Comparison of ENCODE assay signal across 8 cellular contexts in genomic region chr11:64810271-64810890, GRCh38. TPM values are rescaled to one million over a fixed set of nuclear protein-coding genes. Genes with fewer than 3 reads are reported as not detected.
A peak's percentile ranks its signal among the peaks of the same experiment; 100 is the strongest.
DNase-seq lines count a peak whose midpoint lies in the region; ATAC-seq, FAIRE-seq and TF ChIP-seq lines count a peak whose summit lies in the region.

MEN1 (minus strand) TSS chr11:64810551; CDS start chr11:64810109, 442 bp downstream.

- 0% methylated on average over 43 to 46 of the region's 46 CpGs for WGBS in pancreas, 2 donors
- WGBS in thyroid gland, 2 donors, result 2% methylated on average over 13 to 23 of the region's 46 CpGs

- H3K36me3 Mint-ChIP-seq in activated naive CD8-positive, alpha-beta T cell treated with anti-CD3 and anti-CD28 coated beads, Interleukin-2, amount 50 U/mL, for 24 hours (ENCODE audit: low read depth), result peaks cover 6% of the 10 kb centered on the region

- H3K9me3 ChIP-seq in pancreas (no peaks in the 10 kb centered on the region), thyroid gland (no peaks in the 10 kb centered on the region)

- intact Hi-C loops in Right ventricle myocardium superior (cut with DNase I) (no loop called here), pancreas (cut with DNase I) (no loop called here), thyroid gland (cut with DNase I) (no loop called here)

- H3K27ac ChIP-seq in pancreas (peak within 1 kb of the TSS; percentile 15 to 68 (median 62)), thyroid gland (peak within 1 kb of the TSS in 2 of 3 donors; percentile 40 to 52)

- ATAC-seq in HG02642 (IDR thresholded peaks at IDR 0.05; ENCODE audit: poor library complexity, unreplicated experiment) (peak; percentile 76), Right ventricle myocardium superior (ENCODE audit: poor library complexity) (peak; percentile 99), pancreas (peak; percentile 95 to 98 (median 96))
- ATAC-seq in activated naive CD8-positive, alpha-beta T cell treated with anti-CD3 and anti-CD28 coated beads, Interleukin-2, amount 50 U/mL, for 24 hours, result peak; percentile 95

- H3K4me1 ChIP-seq in pancreas (peaks cover 6 to 24% (median 19%) of the 10 kb centered on the region in 3 donors), thyroid gland (peaks cover 6 to 8% of the 10 kb centered on the region in 2 donors)

- peak within 1 kb of the TSS; percentile 87 for H3K4me3 Mint-ChIP-seq in activated naive CD8-positive, alpha-beta T cell treated with anti-CD3 and anti-CD28 coated beads, Interleukin-2, amount 50 U/mL, for 24 hours

- peaks cover 0 to 3% (median 0%) of the 10 kb centered on the region in 3 donors for H3K36me3 ChIP-seq in pancreas
- H3K36me3 ChIP-seq in thyroid gland, result peaks cover under 1 to 13% of the 10 kb centered on the region in 2 donors

- no peaks in the 10 kb centered on the region for H3K27me3 Mint-ChIP-seq in activated naive CD8-positive, alpha-beta T cell treated with anti-CD3 and anti-CD28 coated beads, Interleukin-2, amount 50 U/mL, for 24 hours

- peak; percentile 78 for FAIRE-seq in pancreas (lab: Jason Lieb, UNC)

- peaks cover 19% of the 10 kb centered on the region for H3K4me1 Mint-ChIP-seq in activated naive CD8-positive, alpha-beta T cell treated with anti-CD3 and anti-CD28 coated beads, Interleukin-2, amount 50 U/mL, for 24 hours

- no peaks in the 10 kb centered on the region for H3K9me3 Mint-ChIP-seq in activated naive CD8-positive, alpha-beta T cell treated with anti-CD3 and anti-CD28 coated beads, Interleukin-2, amount 50 U/mL, for 24 hours

- peak within 1 kb of the TSS; percentile 76 for H3K27ac Mint-ChIP-seq in activated naive CD8-positive, alpha-beta T cell treated with anti-CD3 and anti-CD28 coated beads, Interleukin-2, amount 50 U/mL, for 24 hours

- DNase-seq in GM04503 (ENCODE audit: low read depth), result peak; percentile 76
- DNase-seq in NCI-H1417 treated with DMSO at 0.1 percent for 48 hours (lab: John Stamatoyannopoulos, UW), result peak; percentile 58
- peak; percentile 58 for DNase-seq in T follicular helper cell (ENCODE audit: low read depth)
- DNase-seq in activated naive CD8-positive, alpha-beta T cell treated with anti-CD3 and anti-CD28 coated beads, Interleukin-2, amount 50 U/mL, for 24 hours, result peak; percentile 85
- peak; percentile 98 for DNase-seq in Right ventricle myocardium superior
- DNase-seq in pancreas, result peak; percentile 95 to 99 (median 96)
- peak; percentile 98 for DNase-seq in thyroid gland

- peak within 1 kb of the TSS; percentile 57 to 73 (median 68) for H3K4me3 ChIP-seq in pancreas
- H3K4me3 ChIP-seq in thyroid gland (replicated peaks in 1 of 3), result peak within 1 kb of the TSS; percentile 72 to 93 (median 78)

- TF ChIP-seq CTCF in pancreas (IDR thresholded peaks at IDR 0.05) (no peak), thyroid gland (IDR thresholded peaks at IDR 0.05) (no peak)

- H3K27me3 ChIP-seq in pancreas, result no peaks in the 10 kb centered on the region
- no peaks in the 10 kb centered on the region for H3K27me3 ChIP-seq in thyroid gland

- TF ChIP-seq POLR2A in thyroid gland (IDR thresholded peaks at IDR 0.05), result peak in 1 of 2 donors; percentile 78

RNA-seq across cellular contexts. Expression of gene MEN1, which starts in this region (rescaled TPM):
- 8.6 TPM for total RNA-seq in Right ventricle myocardium superior
- 10 to 100 TPM in 5 of 6 donors, 1 to 10 TPM in 1; 8.7 to 21.2 (median 12.6) TPM for total RNA-seq in pancreas
- polyA plus RNA-seq in pancreas, result 10 to 100 TPM; 22.8 to 25.3 TPM
- 10 to 100 TPM; 23.5 to 31.5 (median 25.1) TPM for total RNA-seq in thyroid gland

Comparison
In these comparisons a context has a peak if more than half of its experiments do, and no peak if none do; other contexts are left out.
1. Peak in every context shown above with its lines: DNase-seq, ATAC-seq, H3K4me3 ChIP-seq and H3K27ac ChIP-seq.